Comparison of ENCODE assay signal across 8 cellular contexts in the genomic region with DNA sequence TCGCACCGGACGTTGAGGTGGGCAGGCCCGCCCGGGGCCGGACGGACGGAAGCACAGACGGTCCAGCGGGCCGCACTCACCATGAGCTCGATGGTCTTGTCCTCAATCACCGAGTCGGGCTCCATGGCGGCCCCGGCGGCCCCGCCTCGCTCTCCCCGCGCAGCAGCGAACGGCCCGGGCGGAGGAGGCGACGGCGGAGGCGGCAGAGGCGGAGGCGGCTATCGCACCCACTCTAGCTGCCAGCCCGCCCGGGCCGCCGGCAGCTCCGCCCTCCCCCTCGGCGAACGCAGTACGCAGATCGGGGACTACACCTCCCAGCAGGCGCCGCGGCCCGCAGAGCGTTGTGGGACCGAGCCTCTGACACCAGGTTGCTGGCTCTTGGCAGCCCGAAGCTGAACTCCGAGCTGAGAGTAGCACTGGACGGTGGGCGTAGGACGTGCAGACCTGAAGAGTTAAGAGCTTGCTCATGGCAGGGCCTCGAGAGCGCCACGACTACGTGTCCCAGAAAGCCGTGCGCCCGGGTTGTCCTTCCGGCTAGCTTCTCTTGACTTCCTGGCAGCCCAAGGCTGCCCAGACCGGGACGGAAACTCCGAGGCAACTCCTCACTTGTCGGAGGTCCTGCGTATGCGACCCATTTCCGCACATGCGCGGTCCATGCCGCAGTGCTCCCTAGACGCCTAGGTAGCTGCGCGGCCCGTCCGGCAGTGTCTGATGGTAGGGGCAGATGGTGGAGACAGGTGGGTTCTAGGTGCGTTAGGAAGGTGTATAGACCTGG. TPM values are rescaled to one million over a fixed set of nuclear protein-coding genes. Genes with fewer than 3 reads are reported as not detected.
DNase-seq lines count a peak whose midpoint lies in the region; ATAC-seq, FAIRE-seq and TF ChIP-seq lines count a peak whose summit lies in the region.

A gene (minus strand): TSS at position 261 of the 775 bp plus-strand sequence. CDS start 136 bp downstream, at position 125.

- H2AFZ ChIP-seq in OCI-LY7 (ENCODE audit: low read length) = peak within 1 kb of the TSS; percentile 85

- H3K36me3 ChIP-seq in OCI-LY7 (ENCODE audit: insufficient read depth, low read length) (no peaks in the 10 kb centered on the region), mucosa of descending colon (ENCODE audit: low read depth) (no peaks in the 10 kb centered on the region)

- H3K79me2 ChIP-seq in OCI-LY7 (ENCODE audit: insufficient read depth, low read depth, low read length) = peaks cover 50% of the 10 kb centered on the region

- H3K9me3 ChIP-seq in OCI-LY7 (ENCODE audit: low read length) = no peaks in the 10 kb centered on the region
- H3K9me3 ChIP-seq in mucosa of descending colon = no peaks in the 10 kb centered on the region

- H3K27ac ChIP-seq in OCI-LY7 (ENCODE audit: low read depth, low read length, poor library complexity, severe bottlenecking) = peak within 1 kb of the TSS; percentile 69

- H3K9me2 ChIP-seq in OCI-LY7 (ENCODE audit: insufficient read depth, low read length) = no peaks in the 10 kb centered on the region

- H4K20me1 ChIP-seq in OCI-LY7 (ENCODE audit: insufficient read depth, low read length) = peaks cover 25% of the 10 kb centered on the region; the same call in 1 of the 2 replicates

- FAIRE-seq in D721Med (lab: Jason Lieb, UNC) = no peak

- TF ChIP-seq CTCF in D721Med (IDR thresholded peaks at IDR 0.05; ENCODE audit: insufficient read depth, missing control alignments) (no peak), OCI-LY7 (conservative IDR thresholded peaks at IDR 0.05; ENCODE audit: low read length) (no peak), epithelial cell of esophagus (IDR thresholded peaks at IDR 0.05; ENCODE audit: insufficient read depth, low read depth, low read length, missing control alignments) (no peak), mucosa of descending colon (IDR thresholded peaks at IDR 0.05) (no peak)

- CTCF ChIA-PET in OCI-LY7 (lab: Charles Lee; ENCODE audit: unreplicated experiment) = interaction anchor here (1.2 to 1.8 kb wide), 4 partner anchors 94 to 168 kb away, joined by 3 to 7 read pairs (median 4); no protein-coding TSS in a partner anchor

- intact Hi-C loops in OCI-LY7 (cut with micrococcal nuclease; ENCODE audit: unreplicated experiment) (loop anchor here (1.0 to 5.0 kb wide), 5 partner anchors 36 to 619 kb away; a partner anchor contains a TSS), mucosa of descending colon (cut with DNase I, micrococcal nuclease) (no loop called here)

- H3K4me3 ChIP-seq in OCI-LY7 (ENCODE audit: low read depth, low read length, poor library complexity, severe bottlenecking) = peak within 1 kb of the TSS; percentile 95
- H3K4me3 ChIP-seq in epithelial cell of esophagus (ENCODE audit: low read length) = peak within 1 kb of the TSS; percentile 89
- peak within 1 kb of the TSS; percentile 79 for H3K4me3 ChIP-seq in mucosa of descending colon

- BruUV-seq in OCI-LY7 (replicated peaks; lab: Mats Ljungman, UMichigan) = no TSS peak

- peak; percentile 78 for ATAC-seq in GM21526 (IDR thresholded peaks at IDR 0.05; ENCODE audit: low FRiP score, unreplicated experiment)
- peak; percentile 95 for ATAC-seq in mucosa of descending colon

- POLR2A ChIA-PET in OCI-LY7 (lab: Charles Lee) = interaction anchor here (0.6 to 4.4 kb wide), 31 partner anchors 9 to 765 kb away, joined by 3 to 17 read pairs (median 4); a partner anchor contains a TSS

- DNase-seq in D721Med (ENCODE audit: insufficient read length, low spot score) = peak; percentile 53
- peak; percentile 90 for DNase-seq in HuH-7.5 (ENCODE audit: low spot score)
- DNase-seq in OCI-LY7 (ENCODE audit: low spot score) = peak; percentile 98
- peak; percentile 92 for DNase-seq in activated T-cell treated with anti-CD3 and anti-CD28 coated beads for 24 hours (ENCODE audit: low read depth)
- DNase-seq in epithelial cell of esophagus (ENCODE audit: low read depth) = peak; percentile 98
- DNase-seq in mucosa of descending colon = peak; percentile 95 to 99 (median 96)
- peak; percentile 94 for DNase-seq in stimulated activated CD8-positive, alpha-beta memory T cell treated with anti-CD3 and anti-CD28 coated beads, Interleukin-4, amount 100 ng/mL, for 24 hours (ENCODE audit: low read depth)

- peak within 1 kb of the TSS; percentile 97 for H3K4me2 ChIP-seq in OCI-LY7 (ENCODE audit: low read length)

- H3K4me1 ChIP-seq in OCI-LY7 (ENCODE audit: insufficient read depth, low read length, poor library complexity, severe bottlenecking) = peaks cover 35% of the 10 kb centered on the region
- peaks cover 8% of the 10 kb centered on the region for H3K4me1 ChIP-seq in mucosa of descending colon (ENCODE audit: low read depth)

RNA-seq across cellular contexts. Expression of the gene that starts here (rescaled TPM):
- total RNA-seq in OCI-LY7 (2014; rRNA removed; shearing (Covaris generic)) = 33.0 and 40.9 TPM in 2 replicates
- 46.6 and 51.5 TPM in 2 replicates for total RNA-seq in OCI-LY7 (2022)
- total RNA-seq in mucosa of descending colon = 10 to 100 TPM; 37.2 to 50.2 (median 39.5) TPM

Comparison
In these comparisons a context has a peak if more than half of its experiments do, and no peak if none do; other contexts are left out.
1. Peak in every context shown above with its lines: DNase-seq, ATAC-seq, H3K4me3 ChIP-seq and H3K27ac ChIP-seq.